In genomic region chr11:6635082-6635932, GRCh38 we compare ENCODE assay signal across 8 cellular contexts. TPM values are rescaled to one million over a fixed set of nuclear protein-coding genes. Genes with fewer than 3 reads are reported as not detected.
A peak's percentile ranks its signal among the peaks of the same experiment; 100 is the strongest.
DNase-seq lines count a peak whose midpoint lies in the region; ATAC-seq and TF ChIP-seq lines count a peak whose summit lies in the region.

No MANE protein-coding gene starts in this region.

- H3K27me3 ChIP-seq in ascending aorta (no peaks in the 10 kb centered on the region), MM.1S (replicated peaks; ENCODE audit: insufficient read depth, low read length) (no peaks in the 10 kb centered on the region)

- H3K4me3 ChIP-seq in ascending aorta (no peak overlapping the region), skin epidermis (no peak overlapping the region), MM.1S (ENCODE audit: low read length) (no peak overlapping the region)

- peaks cover 45 to 48% of the 10 kb centered on the region in 2 donors for H3K36me3 ChIP-seq in ascending aorta
- H3K36me3 ChIP-seq in MM.1S (replicated peaks; ENCODE audit: insufficient read depth, low read length): no peaks in the 10 kb centered on the region

- no peak overlapping the region for H2AFZ ChIP-seq in MM.1S (ENCODE audit: low read length)

- no peaks in the 10 kb centered on the region for H3K9me3 ChIP-seq in ascending aorta
- no peaks in the 10 kb centered on the region for H3K9me3 ChIP-seq in MM.1S (replicated peaks; ENCODE audit: insufficient read depth, low read length)

- no peaks in the 10 kb centered on the region for H3F3A ChIP-seq in MM.1S (ENCODE audit: insufficient read depth, low read length)

- no peaks in the 10 kb centered on the region for H4K20me1 ChIP-seq in MM.1S (ENCODE audit: insufficient read depth, low read length)

- peaks cover 14 to 38% of the 10 kb centered on the region in 2 donors for H3K4me1 ChIP-seq in ascending aorta
- no peaks in the 10 kb centered on the region for H3K4me1 ChIP-seq in MM.1S (ENCODE audit: low read length)

- H3K9ac ChIP-seq in MM.1S (ENCODE audit: low read length): no peak overlapping the region

- no peaks in the 10 kb centered on the region for H3K79me2 ChIP-seq in MM.1S (ENCODE audit: low read length)

- DNase-seq in HuH-7.5 (ENCODE audit: low spot score): peak; percentile 55
- DNase-seq in ascending aorta (ENCODE audit: low spot score in 2 of 2): no peak
- DNase-seq in inferior parietal cortex (ENCODE audit: extremely low spot score): peak; percentile 55
- DNase-seq in MM.1S: no peak
- no peak for DNase-seq in effector CD8-positive, alpha-beta T cell (lab: John Stamatoyannopoulos, UW)

- H3K4me2 ChIP-seq in MM.1S (ENCODE audit: low read depth, low read length): no peak overlapping the region

- no peak for ATAC-seq in HG03175 (IDR thresholded peaks at IDR 0.05; ENCODE audit: unreplicated experiment)
- no peak for ATAC-seq in GM19324 (IDR thresholded peaks at IDR 0.05; ENCODE audit: low FRiP score, unreplicated experiment)

- intact Hi-C loops in ascending aorta (cut with DNase I): loop anchor here (5.0 kb wide), 1 partner anchor 37 kb away; no protein-coding TSS in a partner anchor

- TF ChIP-seq CTCF in ascending aorta (IDR thresholded peaks at IDR 0.05): no peak
- TF ChIP-seq CTCF in MM.1S (IDR thresholded peaks at IDR 0.05; ENCODE audit: low read length): no peak

- H3K27ac ChIP-seq in ascending aorta (peak overlapping the region; percentile 48 to 62), skin epidermis (peak overlapping the region in 16 of 21 experiments; percentile 0 to 74 (median 42)), MM.1S (ENCODE audit: low read length) (no peak overlapping the region)

- no peaks in the 10 kb centered on the region for H3K9me2 ChIP-seq in MM.1S (replicated peaks; ENCODE audit: insufficient read depth, low read length)

RNA-seq across cellular contexts. Expression of gene TPP1, which starts 16.1 kb away (rescaled TPM):
- total RNA-seq in ascending aorta: 96.7 TPM

RNA-seq across cellular contexts. Expression of gene DCHS1, which starts 20.3 kb away (rescaled TPM):
- total RNA-seq in ascending aorta: 58.0 TPM

RNA-seq across cellular contexts. Expression of gene TAF10, which starts 23.3 kb away (rescaled TPM):
- total RNA-seq in ascending aorta: 76.0 TPM

RNA-seq across cellular contexts. Expression of gene ILK, which starts 31.7 kb away (rescaled TPM):
- 183 TPM for total RNA-seq in ascending aorta

RNA-seq across cellular contexts. Expression of gene RRP8, which starts 31.9 kb away (rescaled TPM):
- 9.2 TPM for total RNA-seq in ascending aorta

Comparison
In these comparisons a context has a peak if more than half of its experiments do, and no peak if none do; other contexts are left out.
1. DNase-seq: peak in HuH-7.5 (single experiment) and inferior parietal cortex (single experiment); none in ascending aorta (0 of 2), MM.1S (single experiment) and effector CD8-positive, alpha-beta T cell (single experiment).